ENCODE assay signal across 8 cellular contexts in genomic region chr6:170147832-170148708, GRCh38.
A peak's percentile ranks its signal among the peaks of the same experiment; 100 is the strongest.
DNase-seq lines count a peak whose midpoint lies in the region; ATAC-seq and TF ChIP-seq lines count a peak whose summit lies in the region.

No MANE protein-coding gene starts in this region.

- H2BK15ac ChIP-seq in mesendoderm (replicated peaks; ENCODE audit: low read depth): no peak overlapping the region

- no peaks in the 10 kb centered on the region for H3K79me1 ChIP-seq in mesendoderm (ENCODE audit: low read length)
- H3K79me1 ChIP-seq in trophoblast cell (ENCODE audit: low read length): peaks cover 5% of the 10 kb centered on the region

- no peak overlapping the region for H3K4me3 ChIP-seq in CD4-positive, CD25-positive, alpha-beta regulatory T cell (ENCODE audit: low read depth, low read length)
- H3K4me3 ChIP-seq in mesendoderm (ENCODE audit: low read length) (no peak overlapping the region), trophoblast cell (ENCODE audit: low read depth, low read length) (no peak overlapping the region), smooth muscle cell (no peak overlapping the region)

- H4K5ac ChIP-seq in mesendoderm (ENCODE audit: low read length): no peak overlapping the region

- no peak overlapping the region for H3K14ac ChIP-seq in trophoblast cell (ENCODE audit: low read length)

- no peaks in the 10 kb centered on the region for H3K36me3 Mint-ChIP-seq in CD4-positive, CD25-positive, alpha-beta regulatory T cell

- peak in 2 of 3 donors; percentile 45 to 76 for DNase-seq in CD4-positive, CD25-positive, alpha-beta regulatory T cell
- peak; percentile 29 for DNase-seq in activated T-cell treated with anti-CD3 and anti-CD28 coated beads for 4 hours
- peak; percentile 73 for DNase-seq in mesendoderm
- no peak for DNase-seq in kidney glomerular epithelial cell (lab: John Stamatoyannopoulos, UW)
- no peak for DNase-seq in trophoblast cell
- DNase-seq in smooth muscle cell (lab: John Stamatoyannopoulos, UW; ENCODE audit: unreplicated experiment): no peak
- no peak for DNase-seq in foreskin melanocyte

- no peaks in the 10 kb centered on the region for H4K20me1 ChIP-seq in smooth muscle cell (ENCODE audit: low read depth)

- H3K27ac Mint-ChIP-seq in CD4-positive, CD25-positive, alpha-beta regulatory T cell: peak overlapping the region; percentile 88 to 95 (median 93)

- peaks cover 0 to 43% (median 15%) of the 10 kb centered on the region in 4 donors for H3K4me1 Mint-ChIP-seq in CD4-positive, CD25-positive, alpha-beta regulatory T cell

- no peaks in the 10 kb centered on the region for H3K27me3 ChIP-seq in CD4-positive, CD25-positive, alpha-beta regulatory T cell (ENCODE audit: control insufficient read depth, insufficient read depth, low read length)
- H3K27me3 ChIP-seq in mesendoderm (ENCODE audit: insufficient read depth, low read length, poor library complexity) (no peaks in the 10 kb centered on the region), trophoblast cell (ENCODE audit: insufficient read depth, low read length) (no peaks in the 10 kb centered on the region), smooth muscle cell (ENCODE audit: low read depth) (no peaks in the 10 kb centered on the region)

- no peaks in the 10 kb centered on the region for H3K79me2 ChIP-seq in mesendoderm (ENCODE audit: control insufficient read depth, insufficient read depth, low read length)
- H3K79me2 ChIP-seq in trophoblast cell (ENCODE audit: control insufficient read depth, insufficient read depth, low read length, poor library complexity): no peaks in the 10 kb centered on the region
- H3K79me2 ChIP-seq in smooth muscle cell (ENCODE audit: low read depth): no peaks in the 10 kb centered on the region

- H3K4me1 ChIP-seq in CD4-positive, CD25-positive, alpha-beta regulatory T cell (ENCODE audit: control insufficient read depth, insufficient read depth, low read length, poor library complexity, severe bottlenecking): peaks cover 9% of the 10 kb centered on the region
- peaks cover 5% of the 10 kb centered on the region for H3K4me1 ChIP-seq in mesendoderm (ENCODE audit: control insufficient read depth, low read depth, low read length)
- H3K4me1 ChIP-seq in trophoblast cell (ENCODE audit: control insufficient read depth in 1 of 2, insufficient read depth in 2 of 2, low read length in 2 of 2): peaks cover 16 to 19% of the 10 kb centered on the region in 2 experiments
- peaks cover 12% of the 10 kb centered on the region for H3K4me1 ChIP-seq in smooth muscle cell (ENCODE audit: low read depth)

- H3F3A ChIP-seq in smooth muscle cell (ENCODE audit: low read depth): no peaks in the 10 kb centered on the region

- peak; percentile 78 to 81 for ATAC-seq in CD4-positive, CD25-positive, alpha-beta regulatory T cell (ENCODE audit: low read depth in 2 of 2)
- peak; percentile 55 for ATAC-seq in HG02938 (IDR thresholded peaks at IDR 0.05; ENCODE audit: unreplicated experiment)

- H3K27me3 Mint-ChIP-seq in CD4-positive, CD25-positive, alpha-beta regulatory T cell: no peaks in the 10 kb centered on the region

- no peak overlapping the region for H3K23ac ChIP-seq in mesendoderm (ENCODE audit: low read length)
- no peak overlapping the region for H3K23ac ChIP-seq in trophoblast cell (ENCODE audit: low read length)

- no peak overlapping the region for H2AK5ac ChIP-seq in mesendoderm (ENCODE audit: low read length)
- H2AK5ac ChIP-seq in trophoblast cell (ENCODE audit: low read length): no peak overlapping the region

- H2BK5ac ChIP-seq in mesendoderm (ENCODE audit: low read length): no peak overlapping the region
- no peak overlapping the region for H2BK5ac ChIP-seq in trophoblast cell (ENCODE audit: low read depth, low read length, poor library complexity)

- WGBS in mesendoderm (ENCODE audit: extremely low coverage, insufficient coverage, low lambda C conversion rate): no CpG with 5 or more reads among the region's 30 CpGs
- no CpG with 5 or more reads among the region's 30 CpGs for WGBS in trophoblast cell (ENCODE audit: extremely low coverage, insufficient coverage, insufficient read length)
- WGBS in smooth muscle cell (ENCODE audit: low lambda C conversion rate): 73% methylated on average over 30 of the region's 30 CpGs

- peak overlapping the region; percentile 62 for H3K56ac ChIP-seq in mesendoderm (ENCODE audit: low read length)

- H2BK120ac ChIP-seq in mesendoderm (ENCODE audit: low read depth, low read length): no peak overlapping the region
- H2BK120ac ChIP-seq in trophoblast cell (ENCODE audit: insufficient read depth, low read length, poor library complexity): no peak overlapping the region

- H3K18ac ChIP-seq in mesendoderm (ENCODE audit: low read length) (no peak overlapping the region), trophoblast cell (ENCODE audit: low read length) (no peak overlapping the region)

- H3K9me3 Mint-ChIP-seq in CD4-positive, CD25-positive, alpha-beta regulatory T cell: peaks cover 0 to 14% (median 3%) of the 10 kb centered on the region in 7 donors

- no peak overlapping the region for H3K27ac ChIP-seq in CD4-positive, CD25-positive, alpha-beta regulatory T cell (ENCODE audit: insufficient read depth, low read length, poor library complexity, severe bottlenecking)
- H3K27ac ChIP-seq in mesendoderm (ENCODE audit: low read depth, low read length): no peak overlapping the region
- no peak overlapping the region for H3K27ac ChIP-seq in trophoblast cell (ENCODE audit: low read depth, low read length)
- H3K27ac ChIP-seq in smooth muscle cell (ENCODE audit: low read depth): no peak overlapping the region

- no peaks in the 10 kb centered on the region for H3K36me3 ChIP-seq in CD4-positive, CD25-positive, alpha-beta regulatory T cell (ENCODE audit: control insufficient read depth, insufficient read depth, low read length)
- H3K36me3 ChIP-seq in mesendoderm (ENCODE audit: control insufficient read depth, insufficient read depth, low read length) (no peaks in the 10 kb centered on the region), trophoblast cell (ENCODE audit: control insufficient read depth in 1 of 2, insufficient read depth in 2 of 2, low read length in 2 of 2) (no peaks in the 10 kb centered on the region), smooth muscle cell (ENCODE audit: low read depth) (no peaks in the 10 kb centered on the region)

- H4K12ac ChIP-seq in trophoblast cell (ENCODE audit: low read depth, low read length): no peak overlapping the region

- H4K8ac ChIP-seq in mesendoderm (ENCODE audit: low read depth, low read length) (no peak overlapping the region), trophoblast cell (ENCODE audit: low read depth, low read length) (no peak overlapping the region)

- no peak overlapping the region for H2BK12ac ChIP-seq in trophoblast cell (ENCODE audit: low read length)

- H3K9me3 ChIP-seq in CD4-positive, CD25-positive, alpha-beta regulatory T cell (ENCODE audit: control insufficient read depth in 2 of 2, low read length in 2 of 2): no peaks in the 10 kb centered on the region
- H3K9me3 ChIP-seq in trophoblast cell (ENCODE audit: insufficient read depth, low read depth, low read length): peaks cover 4% of the 10 kb centered on the region
- no peaks in the 10 kb centered on the region for H3K9me3 ChIP-seq in smooth muscle cell (replicated peaks; ENCODE audit: low read depth)

- H2AFZ ChIP-seq in trophoblast cell (ENCODE audit: insufficient read depth, low read length, poor library complexity) (no peak overlapping the region), smooth muscle cell (ENCODE audit: low read depth) (no peak overlapping the region)

- peak overlapping the region; percentile 41 to 92 (median 79) for H3K4me3 Mint-ChIP-seq in CD4-positive, CD25-positive, alpha-beta regulatory T cell

- TF ChIP-seq CTCF in smooth muscle cell (IDR thresholded peaks at IDR 0.05; ENCODE audit: borderline replicate concordance, insufficient read depth, poor library complexity, severe bottlenecking): no peak

- H3K4ac ChIP-seq in mesendoderm (ENCODE audit: low read depth, low read length): no peak overlapping the region
- no peak overlapping the region for H3K4ac ChIP-seq in trophoblast cell (ENCODE audit: low read depth, low read length)

- H3K4me2 ChIP-seq in mesendoderm (ENCODE audit: low read length) (no peak overlapping the region), trophoblast cell (ENCODE audit: low read length) (no peak overlapping the region), smooth muscle cell (no peak overlapping the region)

- H4K91ac ChIP-seq in trophoblast cell (ENCODE audit: low read depth, low read length): no peak overlapping the region

- no peak overlapping the region for H3K9ac ChIP-seq in mesendoderm (ENCODE audit: low read length)
- no peak overlapping the region for H3K9ac ChIP-seq in trophoblast cell (ENCODE audit: low read length)
- H3K9ac ChIP-seq in smooth muscle cell (ENCODE audit: low read depth): no peak overlapping the region

Comparison
In these comparisons a context has a peak if more than half of its experiments do, and no peak if none do; other contexts are left out.
1. DNase-seq: peak in CD4-positive, CD25-positive, alpha-beta regulatory T cell (2 of 3), activated T-cell treated with anti-CD3 and anti-CD28 coated beads for 4 hours (single experiment) and mesendoderm (single experiment); none in kidney glomerular epithelial cell (single experiment), trophoblast cell (0 of 2), smooth muscle cell (single experiment) and foreskin melanocyte (single experiment).